ENCODE assay signal across 8 cellular contexts in the genomic region with DNA sequence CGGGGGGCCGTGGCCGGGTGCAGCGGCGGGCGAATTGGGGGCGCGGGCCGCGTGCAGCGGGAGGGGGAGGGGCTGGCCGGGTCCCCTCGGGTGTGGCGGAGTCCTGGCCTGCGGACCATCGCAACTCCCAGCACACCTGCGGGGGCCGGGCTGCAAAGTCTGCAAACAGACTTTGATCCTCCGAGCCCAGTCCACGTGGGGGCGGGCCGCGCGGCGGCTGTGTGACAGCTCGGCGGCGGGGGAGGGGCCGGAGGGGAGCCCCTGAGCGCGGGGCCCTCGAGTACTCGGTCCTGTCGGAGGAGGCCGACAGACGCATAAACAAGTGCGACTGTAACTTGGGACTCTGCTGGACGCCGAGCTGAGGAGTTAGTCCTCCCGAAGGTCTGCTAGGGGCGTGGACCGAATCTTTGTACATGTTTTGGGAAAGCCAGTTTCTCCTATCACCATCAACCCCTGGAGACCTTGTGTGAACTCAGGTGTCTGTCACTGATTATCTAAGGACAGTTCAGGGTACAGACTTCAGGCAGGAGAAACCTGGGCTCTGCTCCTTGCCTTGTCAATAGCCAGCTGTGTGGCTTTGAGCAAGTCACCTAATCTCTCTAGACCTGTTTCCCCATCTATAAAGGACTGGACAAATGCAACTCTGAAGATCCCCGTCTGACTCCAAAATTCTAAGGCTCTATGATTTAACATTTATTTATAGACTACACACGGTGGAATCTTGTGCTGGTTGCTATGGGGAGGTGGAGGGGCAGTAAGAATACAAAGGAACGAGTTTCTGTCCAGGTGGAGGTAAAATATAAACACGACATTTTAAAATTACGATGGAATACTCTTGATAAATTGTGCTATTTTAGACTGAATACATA. TPM values are rescaled to one million over a fixed set of nuclear protein-coding genes. Genes with fewer than 3 reads are reported as not detected.
DNase-seq lines count a peak whose midpoint lies in the region; ATAC-seq lines count a peak whose summit lies in the region.

No MANE protein-coding gene starts in this region.

- H3K9me3 Mint-ChIP-seq in immature natural killer cell: no peaks in the 10 kb centered on the region

- peak; percentile 37 for ATAC-seq in GM19328 (IDR thresholded peaks at IDR 0.05; ENCODE audit: unreplicated experiment)
- peak; percentile 40 for ATAC-seq in HG03280 (IDR thresholded peaks at IDR 0.05; ENCODE audit: unreplicated experiment)

- peaks cover 5 to 9% (median 7%) of the 10 kb centered on the region in 3 donors for H3K27me3 Mint-ChIP-seq in immature natural killer cell (ENCODE audit: low read depth in 3 of 3)

- peak overlapping the region; percentile 15 for H3K27ac ChIP-seq in angular gyrus (ENCODE audit: low read depth, low read length)

- peaks cover 66 to 78% of the 10 kb centered on the region in 2 donors for H3K4me1 Mint-ChIP-seq in immature natural killer cell

- peak overlapping the region; percentile 75 to 90 (median 84) for H3K4me3 Mint-ChIP-seq in immature natural killer cell

- H3K27ac Mint-ChIP-seq in immature natural killer cell: peak overlapping the region; percentile 3 to 89 (median 84)

- peak; percentile 64 for DNase-seq in DMS79 treated with DMSO at 0.1 percent for 48 hours (lab: John Stamatoyannopoulos, UW)
- DNase-seq in NCI-H774 (lab: John Stamatoyannopoulos, UW): peak; percentile 70
- no peak for DNase-seq in immature natural killer cell
- DNase-seq in stimulated activated naive CD4-positive, alpha-beta T cell treated with Interleukin-2 at 50 U/mL for 16 hours (lab: John Stamatoyannopoulos, UW): peak; percentile 88
- DNase-seq in D341Med (ENCODE audit: low spot score): no peak

- H3K36me3 Mint-ChIP-seq in immature natural killer cell: peaks cover 0 to 9% (median 2%) of the 10 kb centered on the region in 3 donors

RNA-seq across cellular contexts. Expression of gene SLC30A1, which starts 0.7 kb away (rescaled TPM):
- 1 to 10 TPM in 2 of 3 donors, under 1 TPM in 1; 0.67 to 3.6 (median 2.2) TPM for polyA plus RNA-seq in immature natural killer cell

Comparison
In these comparisons a context has a peak if more than half of its experiments do, and no peak if none do; other contexts are left out.
1. DNase-seq: peak in DMS79 treated with DMSO at 0.1 percent for 48 hours (single experiment), NCI-H774 (single experiment) and stimulated activated naive CD4-positive, alpha-beta T cell treated with Interleukin-2 at 50 U/mL for 16 hours (single experiment); none in immature natural killer cell (0 of 3) and D341Med (single experiment).